ENCODE assay signal across 13 cellular contexts in the genomic region with DNA sequence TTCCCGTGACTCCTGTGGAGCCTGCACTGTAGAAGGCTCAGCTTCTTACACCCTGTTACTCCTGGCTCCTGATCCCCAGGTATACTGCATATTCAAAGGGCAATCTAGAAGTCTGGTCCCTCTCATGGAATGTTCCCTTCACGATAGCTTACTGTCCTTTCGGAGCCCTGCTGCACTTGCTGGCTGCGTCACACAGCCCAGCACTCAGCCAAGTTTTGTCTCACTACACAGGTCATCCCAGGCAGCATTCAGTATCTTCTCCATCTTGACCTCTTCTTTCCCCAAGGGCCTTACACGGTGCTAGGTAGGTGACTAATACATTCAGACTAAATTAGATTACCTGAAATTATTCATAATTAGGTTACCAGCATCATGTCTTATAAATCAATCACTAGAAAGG.
DNase-seq lines count a peak whose midpoint lies in the region; ATAC-seq and TF ChIP-seq lines count a peak whose summit lies in the region.
"Had no signal": no experiment of that assay in that cellular context is flagged by ENCODE, and none has a peak within 500 bp of the region (broad histone marks: within the 10 kb centered on the region; RNA-seq: fewer than 3 reads in every experiment).

No MANE protein-coding gene starts in this region.

- no peaks in the 10 kb centered on the region for H3K9me3 Mint-ChIP-seq in stimulated activated memory B cell treated with anti-CD40 and anti-IgM and Interleukin-4, amounts not matched to agents 10 μg/mL and 1 μg/mL and 100 μg/mL, for 72 hours
- H3K9me3 Mint-ChIP-seq: CD14-positive monocyte; CD8-positive, alpha-beta T cell had no signal

- no peaks in the 10 kb centered on the region for H3K36me3 Mint-ChIP-seq in stimulated activated memory B cell treated with anti-CD40 and anti-IgM and Interleukin-4, amounts not matched to agents 10 μg/mL and 1 μg/mL and 100 μg/mL, for 72 hours
- H3K36me3 Mint-ChIP-seq: CD14-positive monocyte; CD8-positive, alpha-beta T cell had no signal

- no peaks in the 10 kb centered on the region for H3K27me3 Mint-ChIP-seq in stimulated activated memory B cell treated with anti-CD40 and anti-IgM and Interleukin-4, amounts not matched to agents 10 μg/mL and 1 μg/mL and 100 μg/mL, for 72 hours

- no peak for TF ChIP-seq CTCF in VCaP (conservative IDR thresholded peaks at IDR 0.05)

- H3K27ac ChIP-seq in VCaP: peak overlapping the region; percentile 37; the same call in 1 of the 2 replicates

- H3K4me3 Mint-ChIP-seq in stimulated activated memory B cell treated with anti-CD40 and anti-IgM and Interleukin-4, amounts not matched to agents 10 μg/mL and 1 μg/mL and 100 μg/mL, for 72 hours: no peak overlapping the region
- H3K4me3 Mint-ChIP-seq: CD14-positive monocyte; CD8-positive, alpha-beta T cell had no signal

- peak; percentile 50 to 88 for ATAC-seq in left cardiac atrium
- no peak for ATAC-seq in stimulated activated memory B cell treated with anti-CD40 and anti-IgM and Interleukin-4, amounts not matched to agents 10 μg/mL and 1 μg/mL and 100 μg/mL, for 72 hours
- ATAC-seq: CD8-positive, alpha-beta T cell had no signal

- intact Hi-C loops in left cardiac atrium (cut with DNase I): no loop called here

- peak overlapping the region; percentile 1 for H3K27ac Mint-ChIP-seq in stimulated activated memory B cell treated with anti-CD40 and anti-IgM and Interleukin-4, amounts not matched to agents 10 μg/mL and 1 μg/mL and 100 μg/mL, for 72 hours
- H3K27ac Mint-ChIP-seq: CD14-positive monocyte; CD8-positive, alpha-beta T cell had no signal

- H3K4me1 Mint-ChIP-seq in stimulated activated memory B cell treated with anti-CD40 and anti-IgM and Interleukin-4, amounts not matched to agents 10 μg/mL and 1 μg/mL and 100 μg/mL, for 72 hours: no peaks in the 10 kb centered on the region

- DNase-seq in SK-N-DZ (ENCODE audit: low spot score) (peak; percentile 20), left cardiac atrium (peak; percentile 43), cerebellar cortex (ENCODE audit: low spot score) (no peak), DMS153 (lab: John Stamatoyannopoulos, UW) (no peak)
- no peak for DNase-seq in NK-92 treated with Interleukin-12 subunit alpha and Interleukin-12 subunit beta, amount 100 ng/mL, for 24 hours (lab: John Stamatoyannopoulos, UW)
- DNase-seq: CD8-positive, alpha-beta T cell; COR-L47; DND-41; GDM1; GOT3 had no signal

Comparison
In these comparisons a context has a peak if more than half of its experiments do, and no peak if none do; other contexts are left out.
1. DNase-seq: peak in SK-N-DZ (single experiment) and left cardiac atrium (single experiment); none in cerebellar cortex (single experiment), NK-92 treated with Interleukin-12 subunit alpha and Interleukin-12 subunit beta, amount 100 ng/mL, for 24 hours (single experiment) and DMS153 (single experiment).